11 cellular contexts compared by ENCODE assay signal in genomic region chr20:9397928-9398327, GRCh38.
DNase-seq lines count a peak whose midpoint lies in the region; ATAC-seq lines count a peak whose summit lies in the region.
"Had no signal": no experiment of that assay in that cellular context is flagged by ENCODE, and none has a peak within 500 bp of the region (broad histone marks: within the 10 kb centered on the region; RNA-seq: fewer than 3 reads in every experiment).

No MANE protein-coding gene starts in this region.

- no peak overlapping the region for H3K4me3 Mint-ChIP-seq in activated naive CD4-positive, alpha-beta T cell treated with anti-CD3 and anti-CD28 coated beads, Interleukin-2, amount 10 ng/mL, durations not matched to agents 7 days and 5 days
- H3K4me3 Mint-ChIP-seq: T-helper 2 cell treated with Interferon-gamma antibody and Interleukin-4, amounts not matched to agents 5 μg/mL and 100 μg/mL, for 36 hours had no signal

- H3K9me3 Mint-ChIP-seq in activated naive CD4-positive, alpha-beta T cell treated with anti-CD3 and anti-CD28 coated beads, Interleukin-2, amount 10 ng/mL, durations not matched to agents 7 days and 5 days, result no peaks in the 10 kb centered on the region
- H3K9me3 Mint-ChIP-seq: T-helper 2 cell treated with Interferon-gamma antibody and Interleukin-4, amounts not matched to agents 5 μg/mL and 100 μg/mL, for 36 hours had no signal

- no peak overlapping the region for H3K27ac Mint-ChIP-seq in activated naive CD4-positive, alpha-beta T cell treated with anti-CD3 and anti-CD28 coated beads, Interleukin-2, amount 10 ng/mL, durations not matched to agents 7 days and 5 days
- H3K27ac Mint-ChIP-seq: T-helper 2 cell treated with Interferon-gamma antibody and Interleukin-4, amounts not matched to agents 5 μg/mL and 100 μg/mL, for 36 hours had no signal

- no peaks in the 10 kb centered on the region for H3K36me3 Mint-ChIP-seq in activated naive CD4-positive, alpha-beta T cell treated with anti-CD3 and anti-CD28 coated beads, Interleukin-2, amount 10 ng/mL, durations not matched to agents 7 days and 5 days

- peak; percentile 94 for ATAC-seq in GM18511 (IDR thresholded peaks at IDR 0.05; ENCODE audit: unreplicated experiment)
- ATAC-seq in GM21723 (IDR thresholded peaks at IDR 0.05; ENCODE audit: unreplicated experiment), result peak; percentile 95
- peak; percentile 95 for ATAC-seq in HG03520 (IDR thresholded peaks at IDR 0.05; ENCODE audit: unreplicated experiment)
- ATAC-seq in left ventricle myocardium superior, result peak; percentile 87

- H3K27me3 Mint-ChIP-seq in activated naive CD4-positive, alpha-beta T cell treated with anti-CD3 and anti-CD28 coated beads, Interleukin-2, amount 10 ng/mL, durations not matched to agents 7 days and 5 days, result no peaks in the 10 kb centered on the region

- intact Hi-C loops in left ventricle myocardium superior (cut with micrococcal nuclease), result no loop called here

- CTCF ChIA-PET in activated naive CD4-positive, alpha-beta T cell treated with anti-CD3 and anti-CD28 coated beads, Interleukin-2, amount 10 ng/mL, durations not matched to agents 7 days and 5 days (lab: Charles Lee), result interaction anchor here (1.0 kb wide), 1 partner anchor 10 kb away, joined by 5 read pairs; no protein-coding TSS in a partner anchor

- DNase-seq in left ventricle myocardium superior (peak; percentile 38), DMS153 (lab: John Stamatoyannopoulos, UW) (no peak), NCI-H2107 (lab: John Stamatoyannopoulos, UW) (no peak), cerebellum (ENCODE audit: low spot score) (no peak)
- DNase-seq in activated naive CD4-positive, alpha-beta T cell treated with anti-CD3 and anti-CD28 coated beads, Interleukin-2, amount 10 ng/mL, durations not matched to agents 7 days and 5 days, result no peak
- DNase-seq: foreskin melanocyte, stomach had no signal

- no peaks in the 10 kb centered on the region for H3K4me1 Mint-ChIP-seq in activated naive CD4-positive, alpha-beta T cell treated with anti-CD3 and anti-CD28 coated beads, Interleukin-2, amount 10 ng/mL, durations not matched to agents 7 days and 5 days
